Comparison of ENCODE assay signal across 8 cellular contexts in genomic region chr16:21300309-21301167, GRCh38. TPM values are rescaled to one million over a fixed set of nuclear protein-coding genes. Genes with fewer than 3 reads are reported as not detected.
DNase-seq lines count a peak whose midpoint lies in the region; ATAC-seq, FAIRE-seq and TF ChIP-seq lines count a peak whose summit lies in the region.

No MANE protein-coding gene starts in this region.

- H3K27ac ChIP-seq in Karpas-422 (ENCODE audit: low read length) (peak overlapping the region; percentile 90), Panc1 (ENCODE audit: low read length) (peak overlapping the region; percentile 73), cardiac muscle cell (no peak overlapping the region), osteoblast (ENCODE audit: low read depth, low read length) (no peak overlapping the region)

- CTCF ChIA-PET in Panc1 (lab: Charles Lee): interaction anchor here (0.6 to 1.6 kb wide), 11 partner anchors 24 to 254 kb away, joined by 3 to 23 read pairs (median 6); partner anchors contain the start of gene LDAF1

- peaks cover 6% of the 10 kb centered on the region for H3K36me3 ChIP-seq in Karpas-422 (ENCODE audit: insufficient read depth, low read length)
- H3K36me3 ChIP-seq in Panc1 (ENCODE audit: control insufficient read depth, insufficient read depth, low read length): no peaks in the 10 kb centered on the region
- no peaks in the 10 kb centered on the region for H3K36me3 ChIP-seq in cardiac muscle cell
- no peaks in the 10 kb centered on the region for H3K36me3 ChIP-seq in osteoblast (ENCODE audit: insufficient read depth, low read length)

- in situ Hi-C loops in Panc1 (cut with HindIII; ENCODE audit: low pct_unique_long_range_greater_than_20kb, low sequenced_read_pairs): no loop called here

- H3K4me1 ChIP-seq in Karpas-422 (ENCODE audit: low read length): peaks cover 32% of the 10 kb centered on the region
- H3K4me1 ChIP-seq in Panc1 (ENCODE audit: control insufficient read depth, insufficient read depth, low read length): peaks cover 8% of the 10 kb centered on the region; the same call in 1 of the 2 replicates
- H3K4me1 ChIP-seq in cardiac muscle cell (ENCODE audit: low read depth): no peaks in the 10 kb centered on the region
- H3K4me1 ChIP-seq in osteoblast (ENCODE audit: insufficient read depth, low read length): peaks cover 18% of the 10 kb centered on the region

- H4K20me1 ChIP-seq in Karpas-422 (ENCODE audit: insufficient read depth, low read depth, low read length): no peaks in the 10 kb centered on the region
- no peaks in the 10 kb centered on the region for H4K20me1 ChIP-seq in osteoblast (ENCODE audit: insufficient read depth, low read length)

- TSS peak; percentile 85 for BruUV-seq in Panc1 (replicated peaks; lab: Mats Ljungman, UMichigan)

- H3K27me3 ChIP-seq in Karpas-422 (ENCODE audit: low read length): no peaks in the 10 kb centered on the region
- H3K27me3 ChIP-seq in Panc1 (ENCODE audit: control insufficient read depth, insufficient read depth, low read length): no peaks in the 10 kb centered on the region
- H3K27me3 ChIP-seq in cardiac muscle cell: peaks cover 68% of the 10 kb centered on the region
- no peaks in the 10 kb centered on the region for H3K27me3 ChIP-seq in osteoblast (ENCODE audit: insufficient read depth, low read length)

- H3K36me3 Mint-ChIP-seq in activated naive CD8-positive, alpha-beta T cell treated with anti-CD3 and anti-CD28 coated beads, Interleukin-2, amount 50 U/mL, for 24 hours (ENCODE audit: low read depth): no peaks in the 10 kb centered on the region

- H2AFZ ChIP-seq in Karpas-422 (ENCODE audit: low read length) (peak overlapping the region; percentile 28; the same call in 1 of the 2 replicates), osteoblast (ENCODE audit: low read length) (peak overlapping the region; percentile 93)

- peak overlapping the region; percentile 74 for H3K27ac Mint-ChIP-seq in activated naive CD8-positive, alpha-beta T cell treated with anti-CD3 and anti-CD28 coated beads, Interleukin-2, amount 50 U/mL, for 24 hours

- H3K79me2 ChIP-seq in Karpas-422 (ENCODE audit: low read length): peaks cover 36% of the 10 kb centered on the region
- peaks cover 59% of the 10 kb centered on the region for H3K79me2 ChIP-seq in osteoblast (ENCODE audit: insufficient read depth, low read length)

- H3K4me2 ChIP-seq in Karpas-422 (ENCODE audit: low read depth, low read length, poor library complexity, severe bottlenecking) (peak overlapping the region; percentile 85), osteoblast (ENCODE audit: insufficient read depth, low read length) (peak overlapping the region; percentile 97)

- intact Hi-C loops in Panc1 (cut with micrococcal nuclease; ENCODE audit: unreplicated experiment): loop anchor here (1.0 to 5.0 kb wide), 2 partner anchors 112 to 143 kb away; partner anchors contain the start of gene LDAF1

- DNase-seq in Karpas-422: peak; percentile 94
- DNase-seq in Panc1 (ENCODE audit: low read depth, low spot score): peak; percentile 100
- DNase-seq in activated naive CD8-positive, alpha-beta T cell treated with anti-CD3 and anti-CD28 coated beads, Interleukin-2, amount 50 U/mL, for 24 hours: peak; percentile 64
- peak; percentile 94 to 100 for DNase-seq in cardiac muscle cell (ENCODE audit: low read depth in 1 of 2, low spot score in 1 of 2)
- peak; percentile 97 for DNase-seq in osteoblast (ENCODE audit: insufficient read length, low spot score, missing footprints)
- DNase-seq in T-helper 9 cell: no peak

- peaks cover 36% of the 10 kb centered on the region for H3K27me3 Mint-ChIP-seq in activated naive CD8-positive, alpha-beta T cell treated with anti-CD3 and anti-CD28 coated beads, Interleukin-2, amount 50 U/mL, for 24 hours

- POLR2A ChIA-PET in Panc1 (lab: Charles Lee): interaction anchor here (0.5 to 0.7 kb wide), 3 partner anchors 12 to 394 kb away, joined by 4 to 6 read pairs (median 4); no protein-coding TSS in a partner anchor

- peaks cover 26% of the 10 kb centered on the region for H3K4me1 Mint-ChIP-seq in activated naive CD8-positive, alpha-beta T cell treated with anti-CD3 and anti-CD28 coated beads, Interleukin-2, amount 50 U/mL, for 24 hours

- H3K4me3 ChIP-seq in Karpas-422 (ENCODE audit: low read length): peak overlapping the region; percentile 72
- H3K4me3 ChIP-seq in Panc1 (ENCODE audit: low read depth in 2 of 2, low read length in 2 of 2): peak overlapping the region; percentile 66 to 87
- peak overlapping the region; percentile 56 for H3K4me3 ChIP-seq in cardiac muscle cell
- H3K4me3 ChIP-seq in osteoblast (ENCODE audit: insufficient read depth, low read length): peak overlapping the region; percentile 83

- ATAC-seq in GM21825 (IDR thresholded peaks at IDR 0.05; ENCODE audit: unreplicated experiment) (peak; percentile 47), Panc1 (peak; percentile 89)
- ATAC-seq in activated naive CD8-positive, alpha-beta T cell treated with anti-CD3 and anti-CD28 coated beads, Interleukin-2, amount 50 U/mL, for 24 hours: peak; percentile 84

- no peaks in the 10 kb centered on the region for H3K9me3 ChIP-seq in Karpas-422 (ENCODE audit: low read length)
- no peaks in the 10 kb centered on the region for H3K9me3 ChIP-seq in Panc1 (ENCODE audit: control insufficient read depth, insufficient read depth, low read depth, low read length)
- H3K9me3 ChIP-seq in cardiac muscle cell (ENCODE audit: low read depth): no peaks in the 10 kb centered on the region
- H3K9me3 ChIP-seq in osteoblast (ENCODE audit: low read depth, low read length): no peaks in the 10 kb centered on the region

- peak overlapping the region; percentile 88 for H3K4me3 Mint-ChIP-seq in activated naive CD8-positive, alpha-beta T cell treated with anti-CD3 and anti-CD28 coated beads, Interleukin-2, amount 50 U/mL, for 24 hours

- H3K9me2 ChIP-seq in Karpas-422 (replicated peaks; ENCODE audit: insufficient read depth, low read length): no peaks in the 10 kb centered on the region

- peak overlapping the region; percentile 87 for H3K9ac ChIP-seq in Karpas-422 (ENCODE audit: low read length)

- peak; percentile 97 for FAIRE-seq in G401.6 (lab: Jason Lieb, UNC)

- peak; percentile 96 for TF ChIP-seq CTCF in Panc1 (IDR thresholded peaks at IDR 0.05)
- TF ChIP-seq CTCF in cardiac muscle cell (IDR thresholded peaks at IDR 0.05; ENCODE audit: low read depth, low read length): peak; percentile 95
- TF ChIP-seq CTCF in osteoblast (IDR thresholded peaks at IDR 0.05; ENCODE audit: extremely low read depth, low read depth, low read length): peak; percentile 99

- H3K9me3 Mint-ChIP-seq in activated naive CD8-positive, alpha-beta T cell treated with anti-CD3 and anti-CD28 coated beads, Interleukin-2, amount 50 U/mL, for 24 hours: no peaks in the 10 kb centered on the region

RNA-seq across cellular contexts. Expression of gene CRYM, which starts 22.4 kb away (rescaled TPM):
- 6.8 and 7.1 TPM in 2 replicates for total RNA-seq in Karpas-422 (2014; rRNA removed; shearing (Covaris generic); ENCODE audit: low replicate concordance)
- 0.41 TPM for total RNA-seq in Panc1 (2021; ENCODE audit: unreplicated experiment)
- 0.47 TPM for polyA plus RNA-seq in Panc1 (2012; ENCODE audit: insufficient read length)
- 0.21 TPM in 1 of 2 replicates, not detected in the other for total RNA-seq in cardiac muscle cell
- not detected in 2 replicates for polyA plus RNA-seq in cardiac muscle cell
- 4.1 and 5.1 TPM in 2 replicates for total RNA-seq in osteoblast

Comparison
In these comparisons a context has a peak if more than half of its experiments do, and no peak if none do; other contexts are left out.
1. H3K27ac ChIP-seq: peak in Karpas-422 (single experiment) and Panc1 (single experiment); none in cardiac muscle cell (single experiment) and osteoblast (single experiment).
2. Peak in every context shown above with its lines, with median percentiles within 50 percentile points of each other: ATAC-seq, H3K4me3 ChIP-seq and CTCF ChIP-seq.